In the genomic region with DNA sequence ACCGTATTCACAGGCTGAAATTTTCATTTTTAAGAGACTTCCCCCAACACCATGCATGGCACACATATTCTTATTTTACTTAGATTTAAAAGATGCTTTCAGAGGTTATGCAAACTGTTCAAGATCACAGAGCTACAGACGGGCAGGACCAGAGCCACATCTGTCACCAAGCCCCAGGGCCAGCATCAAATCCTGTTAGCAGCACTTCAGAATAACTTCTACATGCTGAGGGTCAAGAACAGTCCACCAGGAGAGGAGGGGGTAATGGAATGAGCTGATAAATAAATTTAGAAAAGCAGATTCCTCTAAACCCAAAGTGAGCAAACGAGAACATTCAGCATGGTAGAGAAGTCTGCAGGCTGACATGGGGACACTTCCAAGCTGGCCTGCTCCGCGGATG, we compare ENCODE assay signal across 19 cellular contexts.
DNase-seq lines count a peak whose midpoint lies in the region; ATAC-seq and TF ChIP-seq lines count a peak whose summit lies in the region.
"Had no signal": no experiment of that assay in that cellular context is flagged by ENCODE, and none has a peak within 500 bp of the region (broad histone marks: within the 10 kb centered on the region; RNA-seq: fewer than 3 reads in every experiment).

No MANE protein-coding gene starts in this region.

- H3K4me1 Mint-ChIP-seq in endodermal cell (peaks cover 34% of the 10 kb centered on the region), nephron progenitor cell (peaks cover 81% of the 10 kb centered on the region)
- H3K4me1 Mint-ChIP-seq: B cell; CD4-positive, alpha-beta memory T cell had no signal

- no peak for TF ChIP-seq EP300 in tibial nerve (IDR thresholded peaks at IDR 0.05)

- H3K4me3 Mint-ChIP-seq in endodermal cell (no peak overlapping the region), nephron progenitor cell (no peak overlapping the region)
- H3K4me3 Mint-ChIP-seq: B cell; CD4-positive, alpha-beta memory T cell had no signal

- no peak for TF ChIP-seq POLR2A in tibial nerve (IDR thresholded peaks at IDR 0.05)
- TF ChIP-seq POLR2A in GM18505 (IDR thresholded peaks at IDR 0.05; ENCODE audit: borderline replicate concordance, extremely low read depth, insufficient read depth, insufficient read length), result no peak

- H3K27ac Mint-ChIP-seq in endodermal cell (no peak overlapping the region), nephron progenitor cell (peak overlapping the region; percentile 17)
- H3K27ac Mint-ChIP-seq: B cell; CD4-positive, alpha-beta memory T cell had no signal

- no peak overlapping the region for H3K9ac ChIP-seq in endodermal cell (ENCODE audit: extremely low read depth, low read length, poor library complexity, severe bottlenecking)

- H3K9me3 Mint-ChIP-seq in endodermal cell, result no peaks in the 10 kb centered on the region
- H3K9me3 Mint-ChIP-seq in nephron progenitor cell, result peaks cover 9% of the 10 kb centered on the region

- WGBS in endodermal cell (ENCODE audit: insufficient coverage in 1 of 2, insufficient read length in 1 of 2), 2 experiments, result 84 to 89% methylated on average over 3 to 5 of the region's 5 CpGs
- 63 to 64% methylated on average over 5 of the region's 5 CpGs for WGBS in tibial nerve, 2 donors

- H3K27ac ChIP-seq in endodermal cell (ENCODE audit: low read depth, low read length), result peak overlapping the region; percentile 13
- peak overlapping the region in 3 of 4 donors; percentile 42 to 96 (median 94) for H3K27ac ChIP-seq in tibial nerve
- H3K27ac ChIP-seq: 22Rv1, PC-9 had no signal

- H3K27me3 ChIP-seq in endodermal cell (ENCODE audit: control insufficient read depth, insufficient read depth, low read length, poor library complexity, severe bottlenecking), result no peaks in the 10 kb centered on the region
- no peaks in the 10 kb centered on the region for H3K27me3 ChIP-seq in tibial nerve

- peaks cover 5% of the 10 kb centered on the region for H3K36me3 Mint-ChIP-seq in endodermal cell (ENCODE audit: low read depth)
- peaks cover 31% of the 10 kb centered on the region for H3K36me3 Mint-ChIP-seq in nephron progenitor cell (ENCODE audit: low read depth)
- H3K36me3 Mint-ChIP-seq: CD4-positive, alpha-beta memory T cell had no signal

- ATAC-seq in GM18505 (IDR thresholded peaks at IDR 0.05; ENCODE audit: unreplicated experiment) (no peak), GM21619 (IDR thresholded peaks at IDR 0.05; ENCODE audit: unreplicated experiment) (no peak)
- ATAC-seq: HCT116 had no signal

- peaks cover 6% of the 10 kb centered on the region for H3K4me1 ChIP-seq in endodermal cell (ENCODE audit: control insufficient read depth, insufficient read depth, low read length)
- H3K4me1 ChIP-seq in tibial nerve, result peaks cover 6 to 90% (median 58%) of the 10 kb centered on the region in 4 donors

- H3K9me3 ChIP-seq in endodermal cell (ENCODE audit: control insufficient read depth, low read length) (no peaks in the 10 kb centered on the region), tibial nerve (no peaks in the 10 kb centered on the region)

- DNase-seq in NCI-H82 (lab: John Stamatoyannopoulos, UW), result peak; percentile 57
- no peak for DNase-seq in NCI-H82 treated with DMSO at 0.1 percent for 48 hours (lab: John Stamatoyannopoulos, UW; ENCODE audit: unreplicated experiment)
- peak; percentile 44 for DNase-seq in endodermal cell
- no peak for DNase-seq in nephron progenitor cell
- no peak for DNase-seq in tibial nerve (ENCODE audit: low spot score in 2 of 2)
- no peak for DNase-seq in NCI-H128 (lab: John Stamatoyannopoulos, UW; ENCODE audit: unreplicated experiment)
- DNase-seq: CD4-positive, alpha-beta memory T cell; DMS79 treated with DMSO at 0.1 percent for 48 hours; NCI-H1436; NCI-H2029; NCI-H2171; NCI-H446 treated with DMSO at 0.1 percent for 48 hours; NCI-H774; PC-9 had no signal

- H3K36me3 ChIP-seq in endodermal cell (ENCODE audit: control insufficient read depth, insufficient read depth, low read length) (no peaks in the 10 kb centered on the region), tibial nerve (peaks cover 0 to 9% (median 0%) of the 10 kb centered on the region in 3 donors)

- H3K4me3 ChIP-seq in endodermal cell (ENCODE audit: low read length) (no peak overlapping the region), tibial nerve (no peak overlapping the region)
- H3K4me3 ChIP-seq: PC-9 had no signal

- TF ChIP-seq CTCF in endodermal cell (conservative IDR thresholded peaks at IDR 0.05) (no peak), nephron progenitor cell (IDR thresholded peaks at IDR 0.05) (no peak), tibial nerve (IDR thresholded peaks at IDR 0.05) (no peak)

- H3K27me3 Mint-ChIP-seq in endodermal cell (ENCODE audit: insufficient read depth), result no peaks in the 10 kb centered on the region
- peaks cover 11% of the 10 kb centered on the region for H3K27me3 Mint-ChIP-seq in nephron progenitor cell (ENCODE audit: low read depth, poor library complexity)
- H3K27me3 Mint-ChIP-seq: B cell; CD4-positive, alpha-beta memory T cell had no signal

Comparison
In these comparisons a context has a peak if more than half of its experiments do, and no peak if none do; other contexts are left out.
1. DNase-seq: peak in NCI-H82 (single experiment) and endodermal cell (single experiment); none in NCI-H82 treated with DMSO at 0.1 percent for 48 hours (single experiment), nephron progenitor cell (single experiment), tibial nerve (0 of 2) and NCI-H128 (single experiment).